8 cellular contexts compared by ENCODE assay signal in genomic region chr14:95535226-95536021, GRCh38. TPM values are rescaled to one million over a fixed set of nuclear protein-coding genes. Genes with fewer than 3 reads are reported as not detected.
DNase-seq lines count a peak whose midpoint lies in the region; ATAC-seq and TF ChIP-seq lines count a peak whose summit lies in the region.

No MANE protein-coding gene starts in this region.

- H3K27ac Mint-ChIP-seq in chondrocyte (ENCODE audit: unreplicated experiment): peak overlapping the region; percentile 92

- peak overlapping the region; percentile 53 for H3K27ac ChIP-seq in muscle layer of colon (ENCODE audit: low read depth, low read length)

- no peaks in the 10 kb centered on the region for H3K27me3 ChIP-seq in muscle layer of colon (ENCODE audit: control insufficient read depth in 1 of 2, insufficient read depth in 2 of 2, low read length in 2 of 2)

- H3K9ac ChIP-seq in muscle layer of colon (ENCODE audit: low read length): peak overlapping the region; percentile 82

- H3K9me3 ChIP-seq in muscle layer of colon (ENCODE audit: low read length): no peaks in the 10 kb centered on the region

- peak; percentile 5 for ATAC-seq in GM19035 (IDR thresholded peaks at IDR 0.05; ENCODE audit: unreplicated experiment)
- ATAC-seq in GM21360 (IDR thresholded peaks at IDR 0.05; ENCODE audit: unreplicated experiment): no peak

- peaks cover 34% of the 10 kb centered on the region for H3K4me1 ChIP-seq in muscle layer of colon (ENCODE audit: insufficient read depth, low read length)

- peak overlapping the region; percentile 80 to 92 for H3K4me3 ChIP-seq in muscle layer of colon (ENCODE audit: low read depth in 1 of 2, low read length in 2 of 2)

- H3K4me3 Mint-ChIP-seq in chondrocyte (ENCODE audit: unreplicated experiment): peak overlapping the region; percentile 89

- no peaks in the 10 kb centered on the region for H3K36me3 ChIP-seq in muscle layer of colon (ENCODE audit: insufficient read depth, low read length)

- no peaks in the 10 kb centered on the region for H3K36me3 Mint-ChIP-seq in chondrocyte (ENCODE audit: low read depth)

- H3K9me3 Mint-ChIP-seq in chondrocyte (ENCODE audit: low read depth): no peaks in the 10 kb centered on the region

- H3K27me3 Mint-ChIP-seq in chondrocyte (ENCODE audit: low read depth): no peaks in the 10 kb centered on the region

- TF ChIP-seq CTCF in chondrocyte (IDR thresholded peaks at IDR 0.05): no peak

- H3K4me1 Mint-ChIP-seq in chondrocyte (ENCODE audit: low read depth): peaks cover 68% of the 10 kb centered on the region

- peak; percentile 47 for DNase-seq in AG20443 (ENCODE audit: low spot score)
- peak; percentile 23 for DNase-seq in LHCN-M2 (ENCODE audit: low read depth)
- no peak for DNase-seq in chondrocyte (ENCODE audit: low spot score)
- no peak for DNase-seq in A172 (ENCODE audit: low spot score)
- DNase-seq in hepatic stellate cell (ENCODE audit: low spot score): no peak

RNA-seq across cellular contexts. Expression of gene GLRX5, which starts 0.6 kb away (rescaled TPM):
- total RNA-seq in LHCN-M2 (2014; rRNA removed): 39.9 and 46.9 TPM in 2 replicates
- 37.3 TPM for polyA plus RNA-seq in LHCN-M2 (2012)
- 30.9 to 38.9 TPM (median 33.4 TPM) in 3 replicates for total RNA-seq in chondrocyte
- total RNA-seq in A172 (2014; rRNA removed; shearing (Covaris generic)): 53.1 and 56.1 TPM in 2 replicates

RNA-seq across cellular contexts. Expression of gene SYNE3, which starts 19.0 kb away (rescaled TPM):
- 8.4 and 12.5 TPM in 2 replicates for total RNA-seq in LHCN-M2 (2014; rRNA removed)
- polyA plus RNA-seq in LHCN-M2 (2012): 3.2 TPM
- 21.4 to 22.3 TPM (median 22.0 TPM) in 3 replicates for total RNA-seq in chondrocyte
- 0.14 and 0.91 TPM in 2 replicates for total RNA-seq in A172 (2014; rRNA removed; shearing (Covaris generic))

Comparison
In these comparisons a context has a peak if more than half of its experiments do, and no peak if none do; other contexts are left out.
1. DNase-seq: peak in AG20443 (single experiment) and LHCN-M2 (single experiment); none in chondrocyte (single experiment), A172 (single experiment) and hepatic stellate cell (single experiment).